In genomic region chr3:46978985-46979944, GRCh38 we compare ENCODE assay signal across 8 cellular contexts. TPM values are rescaled to one million over a fixed set of nuclear protein-coding genes. Genes with fewer than 3 reads are reported as not detected.
DNase-seq lines count a peak whose midpoint lies in the region; ATAC-seq and TF ChIP-seq lines count a peak whose summit lies in the region.

A gene with protein sequence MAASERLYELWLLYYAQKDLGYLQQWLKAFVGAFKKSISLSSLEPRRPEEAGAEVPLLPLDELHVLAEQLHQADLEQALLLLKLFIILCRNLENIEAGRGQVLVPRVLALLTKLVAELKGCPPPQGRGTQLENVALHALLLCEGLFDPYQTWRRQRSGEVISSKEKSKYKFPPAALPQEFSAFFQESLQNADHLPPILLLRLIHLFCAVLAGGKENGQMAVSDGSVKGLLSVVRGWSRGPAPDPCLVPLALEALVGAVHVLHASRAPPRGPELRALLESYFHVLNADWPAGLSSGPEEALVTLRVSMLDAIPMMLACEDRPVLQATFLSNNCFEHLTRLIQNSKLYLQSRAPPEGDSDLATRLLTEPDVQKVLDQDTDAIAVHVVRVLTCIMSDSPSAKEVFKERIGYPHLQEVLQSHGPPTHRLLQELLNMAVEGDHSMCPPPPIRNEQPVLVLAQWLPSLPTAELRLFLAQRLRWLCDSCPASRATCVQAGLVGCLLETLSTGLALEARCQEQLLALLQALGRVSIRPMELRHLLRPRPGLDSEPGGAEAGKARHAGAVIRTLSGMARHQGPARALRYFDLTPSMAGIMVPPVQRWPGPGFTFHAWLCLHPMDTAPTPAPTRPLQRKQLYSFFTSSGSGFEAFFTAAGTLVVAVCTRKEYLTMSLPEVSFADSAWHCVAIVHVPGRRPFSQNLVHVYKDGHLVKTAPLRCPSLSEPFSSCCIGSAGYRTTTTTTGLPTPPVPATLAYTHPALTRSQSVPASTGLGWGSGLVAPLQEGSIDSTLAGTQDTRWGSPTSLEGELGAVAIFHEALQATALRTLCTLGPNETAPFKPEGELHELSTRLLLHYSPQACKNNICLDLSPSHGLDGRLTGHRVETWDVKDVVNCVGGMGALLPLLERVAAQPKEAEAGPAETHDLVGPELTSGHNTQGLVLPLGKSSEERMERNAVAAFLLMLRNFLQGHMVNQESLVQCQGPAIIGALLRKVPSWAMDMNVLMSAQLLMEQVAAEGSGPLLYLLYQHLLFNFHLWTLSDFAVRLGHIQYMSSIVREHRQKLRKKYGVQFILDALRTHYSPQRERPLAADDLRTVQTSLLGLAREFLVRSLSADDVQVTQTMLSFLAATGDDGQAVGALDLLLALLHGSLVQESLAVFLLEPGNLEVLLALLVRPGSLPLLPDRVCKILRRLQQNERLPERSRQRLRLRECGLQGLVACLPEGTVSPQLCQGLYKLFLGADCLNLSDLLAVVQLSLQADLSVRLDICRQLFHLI (N-terminal part only) (plus strand): TSS chr3:46979666. CDS start chr3:46979862, 196 bp downstream.

- peak within 1 kb of the TSS; percentile 78 for H4K12ac ChIP-seq in trophoblast cell (ENCODE audit: low read depth, low read length)

- peak within 1 kb of the TSS; percentile 78 for H3K14ac ChIP-seq in trophoblast cell (ENCODE audit: low read length)

- H4K91ac ChIP-seq in trophoblast cell (ENCODE audit: low read depth, low read length) = peak within 1 kb of the TSS; percentile 98

- peak within 1 kb of the TSS; percentile 18 for H2BK12ac ChIP-seq in trophoblast cell (ENCODE audit: low read length)

- WGBS in trophoblast cell (ENCODE audit: extremely low coverage, insufficient coverage, insufficient read length) = no CpG with 5 or more reads among the region's 73 CpGs
- WGBS in tibial nerve, 2 donors = 3% methylated on average over 24 to 25 of the region's 73 CpGs

- peak; percentile 55 to 66 for TF ChIP-seq EP300 in tibial nerve (IDR thresholded peaks at IDR 0.05)

- H2AFZ ChIP-seq in trophoblast cell (ENCODE audit: insufficient read depth, low read length, poor library complexity) = peak within 1 kb of the TSS; percentile 76

- H3K4me2 ChIP-seq in trophoblast cell (ENCODE audit: low read length) = peak within 1 kb of the TSS; percentile 97

- H3K18ac ChIP-seq in trophoblast cell (ENCODE audit: low read length) = peak within 1 kb of the TSS; percentile 86

- H2BK5ac ChIP-seq in trophoblast cell (ENCODE audit: low read depth, low read length, poor library complexity) = peak within 1 kb of the TSS; percentile 51

- H3K4me1 ChIP-seq in cardiac muscle cell (ENCODE audit: low read depth) (peaks cover 4% of the 10 kb centered on the region), trophoblast cell (ENCODE audit: control insufficient read depth in 1 of 2, insufficient read depth in 2 of 2, low read length in 2 of 2) (peaks cover 26 to 36% of the 10 kb centered on the region in 2 experiments), tibial nerve (peaks cover 0 to 62% (median 30%) of the 10 kb centered on the region in 4 donors)

- H3K36me3 ChIP-seq in cardiac muscle cell (no peaks in the 10 kb centered on the region), trophoblast cell (ENCODE audit: control insufficient read depth in 1 of 2, insufficient read depth in 2 of 2, low read length in 2 of 2) (no peaks in the 10 kb centered on the region), tibial nerve (no peaks in the 10 kb centered on the region)

- ATAC-seq in HG02759 (IDR thresholded peaks at IDR 0.05; ENCODE audit: unreplicated experiment) = peak; percentile 79

- H3K4ac ChIP-seq in trophoblast cell (ENCODE audit: low read depth, low read length) = peak within 1 kb of the TSS; percentile 28

- TF ChIP-seq CTCF in GM12875 (IDR thresholded peaks at IDR 0.05; ENCODE audit: borderline replicate concordance, insufficient read depth, low read depth, low read length) (peak; percentile 13; the same call in 1 of the 2 replicates), cardiac muscle cell (IDR thresholded peaks at IDR 0.05; ENCODE audit: low read depth, low read length) (no peak), tibial nerve (IDR thresholded peaks at IDR 0.05) (peak in 3 of 5 experiments; percentile 9 to 42 (median 33))

- H2BK120ac ChIP-seq in trophoblast cell (ENCODE audit: insufficient read depth, low read length, poor library complexity) = peak within 1 kb of the TSS; percentile 94

- H3K23ac ChIP-seq in trophoblast cell (ENCODE audit: low read length) = no peak within 1 kb of the TSS

- H3K4me3 ChIP-seq in GM12875 (ENCODE audit: low read depth, low read length) (peak within 1 kb of the TSS; percentile 89), cardiac muscle cell (peak within 1 kb of the TSS; percentile 68), trophoblast cell (ENCODE audit: low read depth, low read length) (peak within 1 kb of the TSS; percentile 72), tibial nerve (peak within 1 kb of the TSS; percentile 48 to 79 (median 60))

- peak in 1 of 2 donors; percentile 70 for TF ChIP-seq POLR2A in tibial nerve (IDR thresholded peaks at IDR 0.05)

- peak within 1 kb of the TSS; percentile 35 for H3K27ac ChIP-seq in cardiac muscle cell
- peak within 1 kb of the TSS; percentile 37 for H3K27ac ChIP-seq in trophoblast cell (ENCODE audit: low read depth, low read length)
- H3K27ac ChIP-seq in tibial nerve = peak within 1 kb of the TSS; percentile 77 to 95 (median 86)

- H3K27me3 ChIP-seq in cardiac muscle cell (no peaks in the 10 kb centered on the region), trophoblast cell (ENCODE audit: insufficient read depth, low read length) (no peaks in the 10 kb centered on the region), tibial nerve (no peaks in the 10 kb centered on the region)

- H2AK5ac ChIP-seq in trophoblast cell (ENCODE audit: low read length) = peak within 1 kb of the TSS; percentile 78

- peak; percentile 53 for DNase-seq in NCI-H128 (lab: John Stamatoyannopoulos, UW; ENCODE audit: unreplicated experiment)
- peak; percentile 78 to 89 for DNase-seq in SW 1271 (lab: John Stamatoyannopoulos, UW)
- peak; percentile 88 for DNase-seq in activated naive CD8-positive, alpha-beta T cell treated with anti-CD3 and anti-CD28 coated beads, Interleukin-2, amount 50 U/mL, for 16 hours (ENCODE audit: low read depth, low spot score)
- peak; percentile 93 to 95 for DNase-seq in cardiac muscle cell (ENCODE audit: low read depth in 1 of 2, low spot score in 1 of 2)
- peak; percentile 96 to 98 for DNase-seq in trophoblast cell
- peak; percentile 87 to 89 for DNase-seq in tibial nerve (ENCODE audit: low spot score in 2 of 2)

- H3K9me3 ChIP-seq in cardiac muscle cell (ENCODE audit: low read depth) (no peaks in the 10 kb centered on the region), trophoblast cell (ENCODE audit: insufficient read depth, low read depth, low read length) (no peaks in the 10 kb centered on the region), tibial nerve (no peaks in the 10 kb centered on the region)

- H3K79me1 ChIP-seq in trophoblast cell (ENCODE audit: low read length) = peaks cover 28% of the 10 kb centered on the region

- H3K9ac ChIP-seq in trophoblast cell (ENCODE audit: low read length) = peak within 1 kb of the TSS; percentile 75

- peak within 1 kb of the TSS; percentile 92 for H4K8ac ChIP-seq in trophoblast cell (ENCODE audit: low read depth, low read length)

- peaks cover 23% of the 10 kb centered on the region for H3K79me2 ChIP-seq in trophoblast cell (ENCODE audit: control insufficient read depth, insufficient read depth, low read length, poor library complexity)

RNA-seq across cellular contexts. Expression of the gene that starts here (rescaled TPM):
- total RNA-seq in cardiac muscle cell (10.6 and 14.2 TPM in 2 replicates), tibial nerve (10 to 100 TPM; 25.3 to 92.1 (median 26.6) TPM)
- polyA plus RNA-seq in cardiac muscle cell = 7.8 and 8.3 TPM in 2 replicates
- polyA plus RNA-seq in trophoblast cell (2013) = 18.1 and 18.9 TPM in 2 replicates

Comparison
In these comparisons a context has a peak if more than half of its experiments do, and no peak if none do; other contexts are left out.
1. Peak in every context shown above with its lines: DNase-seq, ATAC-seq, H3K4me3 ChIP-seq and H3K27ac ChIP-seq.
2. H3K27ac ChIP-seq: peak in every context shown above with its lines; median percentile 86 in tibial nerve; 37 in trophoblast cell; 35 in cardiac muscle cell.